Comparison of ENCODE assay signal across 8 cellular contexts in genomic region chr17:7549401-7550055, GRCh38. TPM values are rescaled to one million over a fixed set of nuclear protein-coding genes. Genes with fewer than 3 reads are reported as not detected.
DNase-seq lines count a peak whose midpoint lies in the region; ATAC-seq, FAIRE-seq and TF ChIP-seq lines count a peak whose summit lies in the region.

No MANE protein-coding gene starts in this region.

- peak; percentile 37 for FAIRE-seq in GM19239 (lab: Jason Lieb, UNC)

- intact Hi-C loops in ovary (cut with DNase I) = loop anchor here in 1 of 4 donors (10.0 kb wide), 1 partner anchor 195 kb away; the partner anchor contains the start of genes KCTD11 and TMEM95

- H3K9me3 ChIP-seq in ovary = no peaks in the 10 kb centered on the region

- peak overlapping the region; percentile 74 to 90 for H3K27ac ChIP-seq in ovary

- TF ChIP-seq POLR2A in ovary (IDR thresholded peaks at IDR 0.05) = no peak

- H3K4me1 Mint-ChIP-seq in activated T-cell treated with anti-CD3 and anti-CD28 coated beads, Interleukin-2, amount 50 U/mL, for 24 hours (ENCODE audit: low read depth) = peaks cover 53% of the 10 kb centered on the region

- TF ChIP-seq EP300 in ovary (IDR thresholded peaks at IDR 0.05) = no peak

- H3K4me3 Mint-ChIP-seq in activated T-cell treated with anti-CD3 and anti-CD28 coated beads, Interleukin-2, amount 50 U/mL, for 24 hours = peak overlapping the region; percentile 69

- peak overlapping the region; percentile 72 for H3K4me3 ChIP-seq in fibroblast of villous mesenchyme (ENCODE audit: low read depth, low read length)
- peak overlapping the region; percentile 80 for H3K4me3 ChIP-seq in ovary

- no peaks in the 10 kb centered on the region for H3K27me3 Mint-ChIP-seq in activated T-cell treated with anti-CD3 and anti-CD28 coated beads, Interleukin-2, amount 50 U/mL, for 24 hours

- peak overlapping the region; percentile 58 for H3K27ac Mint-ChIP-seq in activated T-cell treated with anti-CD3 and anti-CD28 coated beads, Interleukin-2, amount 50 U/mL, for 24 hours

- 29 to 35% (median 33%) methylated on average over 20 of the region's 20 CpGs for WGBS in ovary, 3 donors

- ATAC-seq in GM18502 (IDR thresholded peaks at IDR 0.05; ENCODE audit: poor library complexity, unreplicated experiment) (no peak), HG02885 (IDR thresholded peaks at IDR 0.05; ENCODE audit: poor library complexity, unreplicated experiment) (no peak)

- TF ChIP-seq CTCF in fibroblast of villous mesenchyme (IDR thresholded peaks at IDR 0.05; ENCODE audit: insufficient read depth, low read depth, low read length) (no peak), ovary (IDR thresholded peaks at IDR 0.05) (no peak)

- DNase-seq in GM19239 (ENCODE audit: insufficient read length, low spot score) = no peak
- no peak for DNase-seq in activated T-cell treated with anti-CD3 and anti-CD28 coated beads, Interleukin-2, amount 50 U/mL, for 24 hours
- DNase-seq in fibroblast of villous mesenchyme (ENCODE audit: low read depth) = no peak
- peak in 1 of 5 donors; percentile 47 for DNase-seq in ovary
- no peak for DNase-seq in HPDE6-E6E7 (ENCODE audit: extremely low spot score)
- DNase-seq in NCI-H69 (lab: John Stamatoyannopoulos, UW) = no peak

- H3K36me3 ChIP-seq in ovary = no peaks in the 10 kb centered on the region

- H3K4me1 ChIP-seq in ovary (ENCODE audit: insufficient read depth) = peaks cover 8% of the 10 kb centered on the region

- H3K36me3 Mint-ChIP-seq in activated T-cell treated with anti-CD3 and anti-CD28 coated beads, Interleukin-2, amount 50 U/mL, for 24 hours (ENCODE audit: low read depth) = no peaks in the 10 kb centered on the region

- H3K27me3 ChIP-seq in ovary = no peaks in the 10 kb centered on the region

- H3K9me3 Mint-ChIP-seq in activated T-cell treated with anti-CD3 and anti-CD28 coated beads, Interleukin-2, amount 50 U/mL, for 24 hours = no peaks in the 10 kb centered on the region

RNA-seq across cellular contexts. Expression of gene TNFSF12, which starts 0.7 kb away (rescaled TPM):
- total RNA-seq in fibroblast of villous mesenchyme (11.7 and 14.5 TPM in 2 replicates), ovary (10 to 100 TPM; 37.3 to 78.3 (median 59.6) TPM)
- 10 to 100 TPM; 26.6 to 70.1 TPM for polyA plus RNA-seq in ovary

RNA-seq across cellular contexts. Expression of gene TNFSF13, which starts 9.0 kb away (rescaled TPM):
- total RNA-seq in fibroblast of villous mesenchyme (0.43 and 0.64 TPM in 2 replicates), ovary (10 to 100 TPM; 10.4 to 38.8 (median 21.7) TPM)
- 10 to 100 TPM; 16.9 to 33.1 TPM for polyA plus RNA-seq in ovary

RNA-seq across cellular contexts. Expression of gene SENP3, which starts 12.2 kb away (rescaled TPM):
- total RNA-seq in fibroblast of villous mesenchyme = 69.9 and 75.1 TPM in 2 replicates
- total RNA-seq in ovary = 10 to 100 TPM; 31.2 to 44.2 (median 42.1) TPM
- polyA plus RNA-seq in ovary = 100 to 1,000 TPM in 1 of 2 donors, 10 to 100 TPM in 1; 45.6 to 104 TPM

RNA-seq across cellular contexts. Expression of gene CD68, which starts 29.9 kb away (rescaled TPM):
- total RNA-seq in fibroblast of villous mesenchyme = 9.1 and 9.7 TPM in 2 replicates
- total RNA-seq in ovary = 10 to 100 TPM in 5 of 7 donors, 1 to 10 TPM in 2; 5.2 to 72.0 (median 14.8) TPM
- polyA plus RNA-seq in ovary = 100 to 1,000 TPM in 1 of 2 donors, 10 to 100 TPM in 1; 22.2 to 132 TPM

RNA-seq across cellular contexts. Expression of gene MPDU1, which starts 34.1 kb away (rescaled TPM):
- total RNA-seq in fibroblast of villous mesenchyme (70.5 and 101 TPM in 2 replicates), ovary (10 to 100 TPM; 13.0 to 60.1 (median 19.6) TPM)
- 10 to 100 TPM; 26.2 to 87.9 TPM for polyA plus RNA-seq in ovary
